ENCODE assay signal across 12 cellular contexts in genomic region chr6:119340766-119341487, GRCh38.
A peak's percentile ranks its signal among the peaks of the same experiment; 100 is the strongest.
DNase-seq lines count a peak whose midpoint lies in the region; ATAC-seq and TF ChIP-seq lines count a peak whose summit lies in the region.
"Had no signal": no experiment of that assay in that cellular context is flagged by ENCODE, and none has a peak within 500 bp of the region (broad histone marks: within the 10 kb centered on the region; RNA-seq: fewer than 3 reads in every experiment).

No MANE protein-coding gene starts in this region.

- H3K9ac ChIP-seq in endocrine pancreas (ENCODE audit: control insufficient read depth, insufficient read depth, low read length), result peak overlapping the region; percentile 30

- H3K27me3 ChIP-seq in endocrine pancreas (ENCODE audit: control insufficient read depth, insufficient read depth, low read length) (no peaks in the 10 kb centered on the region), neutrophil (no peaks in the 10 kb centered on the region)

- H3K4me1 ChIP-seq in endocrine pancreas (ENCODE audit: control insufficient read depth, insufficient read depth, low read length), result peaks cover 55% of the 10 kb centered on the region
- peaks cover 20 to 28% of the 10 kb centered on the region in 2 experiments for H3K4me1 ChIP-seq in neutrophil (ENCODE audit: control insufficient read depth in 1 of 2, insufficient read depth in 1 of 2, low read depth in 1 of 2, low read length in 1 of 2)

- no peak for TF ChIP-seq CTCF in neutrophil (IDR thresholded peaks at IDR 0.05)

- peak overlapping the region; percentile 73 for H3K27ac ChIP-seq in neutrophil

- H3K4me3 ChIP-seq in endocrine pancreas (ENCODE audit: control insufficient read depth, insufficient read depth, low read length) (peak overlapping the region; percentile 19), neutrophil (ENCODE audit: low read depth in 1 of 2, low read length in 1 of 2) (peak overlapping the region in 1 of 2 experiments; percentile 41)

- ATAC-seq in GM21619 (IDR thresholded peaks at IDR 0.05; ENCODE audit: unreplicated experiment) (no peak), GM21515 (IDR thresholded peaks at IDR 0.05; ENCODE audit: unreplicated experiment) (no peak)
- ATAC-seq: Panc1 had no signal

- no peaks in the 10 kb centered on the region for H3K36me3 ChIP-seq in endocrine pancreas (ENCODE audit: control insufficient read depth, insufficient read depth, low read length)
- H3K36me3 ChIP-seq in neutrophil, result no peaks in the 10 kb centered on the region

- H3K9me3 ChIP-seq in endocrine pancreas (ENCODE audit: control insufficient read depth, low read length) (no peaks in the 10 kb centered on the region), neutrophil (no peaks in the 10 kb centered on the region)

- peak; percentile 75 for DNase-seq in ELF-1 (ENCODE audit: low read depth, low spot score)
- DNase-seq in NCI-H82 treated with DMSO at 0.1 percent for 48 hours (lab: John Stamatoyannopoulos, UW; ENCODE audit: unreplicated experiment), result peak; percentile 94
- DNase-seq in EL, result no peak
- no peak for DNase-seq in NCI-H2196 (lab: John Stamatoyannopoulos, UW; ENCODE audit: unreplicated experiment)
- DNase-seq: activated naive CD4-positive, alpha-beta T cell treated with anti-CD3 and anti-CD28 coated beads, Interleukin-2, amount 50 U/mL, for 16 hours; NCI-H1694 treated with DMSO at 0.1 percent for 48 hours; stimulated activated naive CD4-positive, alpha-beta T cell had no signal

Comparison
In these comparisons a context has a peak if more than half of its experiments do, and no peak if none do; other contexts are left out.
1. DNase-seq: peak in ELF-1 (single experiment) and NCI-H82 treated with DMSO at 0.1 percent for 48 hours (single experiment); none in EL (single experiment) and NCI-H2196 (single experiment).